Comparison of ENCODE assay signal across 24 cellular contexts in the genomic region with DNA sequence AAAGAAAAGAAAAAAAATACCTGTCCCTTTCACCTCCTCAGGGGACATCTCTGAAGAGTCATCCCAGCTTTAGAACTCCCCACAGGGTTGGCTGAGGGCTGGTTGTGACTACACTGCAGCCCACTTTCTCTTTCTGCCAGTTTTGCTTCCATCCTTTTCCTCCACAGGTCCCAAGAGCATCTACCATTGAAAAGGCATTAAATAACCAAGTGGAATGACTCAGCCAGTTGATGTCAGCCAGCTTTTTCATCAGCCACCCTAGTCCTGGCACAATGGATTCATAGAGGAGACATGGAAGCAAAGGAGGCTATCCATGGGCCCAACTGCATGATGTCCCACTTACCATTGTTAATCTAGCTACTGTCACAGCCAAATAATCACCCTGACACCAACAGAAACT. TPM values are rescaled to one million over a fixed set of nuclear protein-coding genes. Genes with fewer than 3 reads are reported as not detected.
"Had no signal": no experiment of that assay in that cellular context is flagged by ENCODE, and none has a peak within 500 bp of the region (broad histone marks: within the 10 kb centered on the region; RNA-seq: fewer than 3 reads in every experiment).

No MANE protein-coding gene starts in this region.

- H3K9me3 ChIP-seq: MG63, SJSA1, SK-N-SH had no signal

- H3K4me1 ChIP-seq: SJSA1 had no signal

- H3K4me2 ChIP-seq: SK-N-SH had no signal

- DNase-seq: IMR-90, Karpas-422, KG1, MG63, NCI-H1092, NCI-H1105 treated with DMSO at 0.1 percent for 48 hours, NCI-H1417 treated with DMSO at 0.1 percent for 48 hours, NCI-H146, NCI-H1694 treated with DMSO at 0.1 percent for 48 hours, NCI-H1930, NCI-H2081, NCI-H2171, NCI-H226, NCI-H446, NCI-H510A, NCI-H524 treated with DMSO at 0.1 percent for 48 hours, NCI-H69, NCI-H774, SHP77, SK-N-SH, SW 1271 had no signal

- H3K4me3 ChIP-seq: MG63, SJSA1 had no signal

- H3K36me3 ChIP-seq: MG63, SJSA1 had no signal

- H3K27ac ChIP-seq: RWPE1, SJSA1 had no signal

- H3K27me3 ChIP-seq: MG63, SJSA1 had no signal

RNA-seq across cellular contexts. Expression of gene ARL11, which starts 33.7 kb away (rescaled TPM):
- total RNA-seq: HT1080, IMR-90 had no signal
- polyA plus RNA-seq: IMR-90, SK-N-SH had no signal
